Comparison of ENCODE assay signal across 9 cellular contexts in genomic region chr2:101438555-101438954, GRCh38. TPM values are rescaled to one million over a fixed set of nuclear protein-coding genes. Genes with fewer than 3 reads are reported as not detected.
"Had no signal": no experiment of that assay in that cellular context is flagged by ENCODE, and none has a peak within 500 bp of the region (broad histone marks: within the 10 kb centered on the region; RNA-seq: fewer than 3 reads in every experiment).

No MANE protein-coding gene starts in this region.

RNA-seq across cellular contexts. Expression of gene RFX8, which starts 36.4 kb away (rescaled TPM):
- total RNA-seq: activated B cell treated with CpG ODN at 0.5 μM for 24 hours; activated T-cell treated with anti-CD3 and anti-CD28 coated beads, Interleukin-2, amount 50 U/mL, for 4 hours; ascending aorta; bronchial epithelial cell; chondrocyte had no signal

RNA-seq across cellular contexts. Expression of gene CREG2, which starts 51.3 kb away (rescaled TPM):
- total RNA-seq: activated B cell treated with CpG ODN at 0.5 μM for 24 hours; activated CD8-positive, alpha-beta memory T cell treated with anti-CD3 and anti-CD28 coated beads for 36 hours; activated CD8-positive, alpha-beta T cell treated with anti-CD3 and anti-CD28 coated beads for 36 hours; activated naive CD4-positive, alpha-beta T cell treated with anti-CD3 and anti-CD28 coated beads for 36 hours; activated naive CD8-positive, alpha-beta T cell treated with anti-CD3 and anti-CD28 coated beads, Interleukin-2, amount 10 ng/mL, durations not matched to agents 7 days and 5 days; activated T-cell treated with anti-CD3 and anti-CD28 coated beads, Interleukin-2, amount 50 U/mL, for 4 hours; ascending aorta; chondrocyte had no signal
